In the genomic region with DNA sequence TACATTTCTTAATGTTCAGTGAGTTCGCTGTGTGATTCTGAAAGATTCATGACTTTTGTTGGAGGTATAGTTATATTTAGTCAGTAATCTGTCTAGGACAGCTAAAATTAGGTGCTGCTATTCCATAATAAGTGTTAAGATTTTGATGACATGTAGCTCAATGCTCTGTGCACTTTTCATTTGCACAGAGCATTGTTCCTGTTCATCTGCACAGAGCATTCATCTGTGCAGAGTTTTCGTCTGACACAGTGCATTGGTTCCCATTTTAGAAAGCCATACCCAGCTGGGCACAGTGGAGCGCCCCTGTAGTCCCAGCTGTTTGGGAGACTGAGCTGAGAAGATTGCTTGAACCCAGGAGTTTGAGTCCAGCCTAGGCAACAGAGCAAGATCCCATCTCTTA, we compare ENCODE assay signal across 25 cellular contexts.
"Had no signal": no experiment of that assay in that cellular context is flagged by ENCODE, and none has a peak within 500 bp of the region (broad histone marks: within the 10 kb centered on the region; RNA-seq: fewer than 3 reads in every experiment).

No MANE protein-coding gene starts in this region.

- H3K27me3 ChIP-seq: colonic mucosa, esophagus muscularis mucosa, neural progenitor cell, sigmoid colon, testis, tibial nerve, upper lobe of left lung had no signal

- H3K9me3 ChIP-seq: colonic mucosa, esophagus muscularis mucosa, sigmoid colon, testis, tibial nerve, upper lobe of left lung had no signal

- DNase-seq: colonic mucosa; dermis blood vessel endothelial cell; effector memory CD4-positive, alpha-beta T cell; foreskin melanocyte; hypothalamus; immature natural killer cell; islet precursor cell; mesendoderm; midbrain; naive thymus-derived CD4-positive, alpha-beta T cell; right cardiac atrium; sigmoid colon; stimulated activated CD4-positive, alpha-beta T cell treated with anti-CD3 and anti-CD28 coated beads, Interleukin-2, amount 100 ng/mL, for 24 hours; stimulated activated CD4-positive, alpha-beta T cell treated with anti-CD3 and anti-CD28 coated beads, Interleukin-4, amount 100 ng/mL, for 4 hours; stimulated activated naive CD8-positive, alpha-beta T cell treated with anti-CD3 and anti-CD28 coated beads, Interleukin-15, Interleukin-2, amounts not matched to agents 100 U/mL and 50 U/mL, for 24 hours; substantia nigra; testis; upper lobe of left lung had no signal

- ATAC-seq: naive thymus-derived CD4-positive, alpha-beta T cell; stimulated activated memory B cell treated with anti-CD40 and anti-IgM and Interleukin-4, amounts not matched to agents 10 μg/mL and 1 μg/mL and 100 μg/mL, for 72 hours; stimulated activated naive CD8-positive, alpha-beta T cell treated with anti-CD3 and anti-CD28 coated beads, Interleukin-15, Interleukin-2, amounts not matched to agents 100 U/mL and 50 U/mL, for 24 hours had no signal

- H3K4me1 ChIP-seq: colonic mucosa, esophagus muscularis mucosa, sigmoid colon, testis, tibial nerve had no signal

- H3K79me2 ChIP-seq: parathyroid adenoma had no signal

- H3K4me2 ChIP-seq: neural progenitor cell had no signal

- H3K27ac Mint-ChIP-seq: immature natural killer cell; naive thymus-derived CD4-positive, alpha-beta T cell; neural progenitor cell; stimulated activated memory B cell treated with anti-CD40 and anti-IgM and Interleukin-4, amounts not matched to agents 10 μg/mL and 1 μg/mL and 100 μg/mL, for 72 hours had no signal

- H3K9me3 Mint-ChIP-seq: immature natural killer cell; naive thymus-derived CD4-positive, alpha-beta T cell; neural progenitor cell; stimulated activated memory B cell treated with anti-CD40 and anti-IgM and Interleukin-4, amounts not matched to agents 10 μg/mL and 1 μg/mL and 100 μg/mL, for 72 hours had no signal

- H3K4me1 Mint-ChIP-seq: immature natural killer cell; stimulated activated memory B cell treated with anti-CD40 and anti-IgM and Interleukin-4, amounts not matched to agents 10 μg/mL and 1 μg/mL and 100 μg/mL, for 72 hours had no signal

- H3K27me3 Mint-ChIP-seq: naive thymus-derived CD4-positive, alpha-beta T cell; progenitor cell of endocrine pancreas; stimulated activated memory B cell treated with anti-CD40 and anti-IgM and Interleukin-4, amounts not matched to agents 10 μg/mL and 1 μg/mL and 100 μg/mL, for 72 hours had no signal

- H3K27ac ChIP-seq: colonic mucosa, esophagus muscularis mucosa, neural progenitor cell, parathyroid adenoma, sigmoid colon, testis, tibial nerve, upper lobe of left lung had no signal

- H3K4me3 Mint-ChIP-seq: immature natural killer cell; naive thymus-derived CD4-positive, alpha-beta T cell; nephron; neural progenitor cell; stimulated activated memory B cell treated with anti-CD40 and anti-IgM and Interleukin-4, amounts not matched to agents 10 μg/mL and 1 μg/mL and 100 μg/mL, for 72 hours had no signal

- H3K36me3 ChIP-seq: colonic mucosa had no signal

- H2AFZ ChIP-seq: neural progenitor cell, parathyroid adenoma had no signal

- H3K4me3 ChIP-seq: colonic mucosa, esophagus muscularis mucosa, neural progenitor cell, sigmoid colon, testis, tibial nerve, upper lobe of left lung had no signal
